ENCODE assay signal across 12 cellular contexts in the genomic region with DNA sequence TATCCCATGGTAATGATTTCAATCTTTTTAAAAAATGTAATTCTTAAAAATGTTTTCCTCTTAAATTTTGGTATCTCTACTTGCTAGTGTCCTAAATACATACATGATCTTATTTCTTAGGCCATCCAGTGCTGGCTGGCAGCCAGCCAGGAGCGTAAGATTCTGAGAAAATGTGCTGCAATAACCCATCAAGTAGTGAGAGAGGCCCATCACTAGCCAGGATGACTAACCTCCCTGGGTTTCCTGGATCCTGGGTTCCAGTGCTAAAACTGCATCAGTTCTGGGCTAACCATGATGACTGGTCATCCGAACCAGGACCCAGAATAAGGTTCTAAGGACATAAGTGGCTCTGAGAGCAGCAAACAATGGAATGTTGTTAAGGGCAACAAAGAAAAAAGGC. TPM values are rescaled to one million over a fixed set of nuclear protein-coding genes. Genes with fewer than 3 reads are reported as not detected.
DNase-seq lines count a peak whose midpoint lies in the region; ATAC-seq and TF ChIP-seq lines count a peak whose summit lies in the region.
"Had no signal": no experiment of that assay in that cellular context is flagged by ENCODE, and none has a peak within 500 bp of the region (broad histone marks: within the 10 kb centered on the region; RNA-seq: fewer than 3 reads in every experiment).

No MANE protein-coding gene starts in this region.

- H3K27ac Mint-ChIP-seq in activated naive CD8-positive, alpha-beta T cell: peak overlapping the region; percentile 25
- no peak overlapping the region for H3K27ac Mint-ChIP-seq in CD4-positive, alpha-beta T cell
- H3K27ac Mint-ChIP-seq: mesothelial cell of epicardium had no signal

- H3K4me3 ChIP-seq in right atrium auricular region: no peak overlapping the region
- H3K4me3 ChIP-seq in tibial artery: no peak overlapping the region

- no peaks in the 10 kb centered on the region for H3K9me3 Mint-ChIP-seq in activated naive CD8-positive, alpha-beta T cell (ENCODE audit: low read depth)
- no peaks in the 10 kb centered on the region for H3K9me3 Mint-ChIP-seq in CD4-positive, alpha-beta T cell
- H3K9me3 Mint-ChIP-seq: mesothelial cell of epicardium had no signal

- no peak overlapping the region for H3K4me3 Mint-ChIP-seq in activated naive CD8-positive, alpha-beta T cell
- no peak overlapping the region for H3K4me3 Mint-ChIP-seq in CD4-positive, alpha-beta T cell
- H3K4me3 Mint-ChIP-seq: mesothelial cell of epicardium had no signal

- H3K4me1 ChIP-seq in right atrium auricular region: peaks cover 0 to 9% of the 10 kb centered on the region in 2 donors
- H3K4me1 ChIP-seq in tibial artery: peaks cover 0 to 26% (median 8%) of the 10 kb centered on the region in 4 donors

- CTCF ChIA-PET in CD4-positive, alpha-beta T cell (lab: Charles Lee): no interaction called here

- DNase-seq in Right ventricle myocardium inferior (ENCODE audit: missing footprints) (peak; percentile 85), cardiac septum (ENCODE audit: low spot score) (no peak), right atrium auricular region (ENCODE audit: low spot score) (peak; percentile 94), tibial artery (peak; percentile 86 to 90)
- DNase-seq in CD4-positive, alpha-beta T cell: no peak
- DNase-seq: central memory CD4-positive, alpha-beta T cell; DMS153; KBM-7 had no signal

- intact Hi-C loops in Right ventricle myocardium inferior (cut with DNase I) (no loop called here), cardiac septum (cut with DNase I) (no loop called here), tibial artery (cut with DNase I; ENCODE audit: low total_unique reads) (loop anchor here (10.0 kb wide), 1 partner anchor 60 kb away; no protein-coding TSS in a partner anchor)
- intact Hi-C loops in CD4-positive, alpha-beta T cell (cut with DNase I, micrococcal nuclease): no loop called here

- no peaks in the 10 kb centered on the region for H3K27me3 Mint-ChIP-seq in activated naive CD8-positive, alpha-beta T cell
- H3K27me3 Mint-ChIP-seq in CD4-positive, alpha-beta T cell: no peaks in the 10 kb centered on the region

- H3K27me3 ChIP-seq in right atrium auricular region (no peaks in the 10 kb centered on the region), tibial artery (no peaks in the 10 kb centered on the region)
- H3K27me3 ChIP-seq in CD4-positive, alpha-beta T cell (ENCODE audit: control insufficient read depth, insufficient read depth, low read length): no peaks in the 10 kb centered on the region

- no peak for TF ChIP-seq CTCF in right atrium auricular region (IDR thresholded peaks at IDR 0.05)
- TF ChIP-seq CTCF in tibial artery (IDR thresholded peaks at IDR 0.05): no peak
- TF ChIP-seq CTCF in CD4-positive, alpha-beta T cell (IDR thresholded peaks at IDR 0.05): no peak

- H3K36me3 Mint-ChIP-seq in activated naive CD8-positive, alpha-beta T cell: peaks cover 27% of the 10 kb centered on the region
- peaks cover 26% of the 10 kb centered on the region for H3K36me3 Mint-ChIP-seq in CD4-positive, alpha-beta T cell (ENCODE audit: low read depth)

- H3K27ac ChIP-seq in right atrium auricular region: peak overlapping the region in 1 of 2 donors; percentile 15
- H3K27ac ChIP-seq in tibial artery: peak overlapping the region; percentile 12 to 27
- H3K27ac ChIP-seq in CD4-positive, alpha-beta T cell (ENCODE audit: low read depth, low read length): no peak overlapping the region

- POLR2A ChIA-PET in CD4-positive, alpha-beta T cell (lab: Charles Lee): no interaction called here

- H3K36me3 ChIP-seq in right atrium auricular region: peaks cover 5% of the 10 kb centered on the region
- peaks cover 0 to 22% (median 0%) of the 10 kb centered on the region in 3 donors for H3K36me3 ChIP-seq in tibial artery

- H3K4me1 Mint-ChIP-seq in activated naive CD8-positive, alpha-beta T cell (ENCODE audit: low read depth): peaks cover 16% of the 10 kb centered on the region
- H3K4me1 Mint-ChIP-seq in CD4-positive, alpha-beta T cell (ENCODE audit: low read depth): peaks cover 18% of the 10 kb centered on the region
- H3K4me1 Mint-ChIP-seq: mesothelial cell of epicardium had no signal

- H3K9me3 ChIP-seq in right atrium auricular region (no peaks in the 10 kb centered on the region), tibial artery (no peaks in the 10 kb centered on the region)
- no peaks in the 10 kb centered on the region for H3K9me3 ChIP-seq in CD4-positive, alpha-beta T cell (ENCODE audit: control insufficient read depth, low read length)

- ATAC-seq in Right ventricle myocardium inferior: peak; percentile 54
- ATAC-seq in GM18870 (IDR thresholded peaks at IDR 0.05; ENCODE audit: unreplicated experiment): no peak
- ATAC-seq in HG02885 (IDR thresholded peaks at IDR 0.05; ENCODE audit: poor library complexity, unreplicated experiment): no peak
- ATAC-seq in CD4-positive, alpha-beta T cell (ENCODE audit: poor library complexity): no peak

RNA-seq across cellular contexts. Expression of a gene that starts 15.7 kb away (rescaled TPM):
- total RNA-seq in Right ventricle myocardium inferior: 13.1 TPM
- total RNA-seq in cardiac septum: 0.54 TPM
- total RNA-seq in right atrium auricular region: 1 to 10 TPM in 1 of 2 donors, under 1 TPM in 1; 0.37 to 1.1 TPM
- total RNA-seq in CD4-positive, alpha-beta T cell: 1 to 10 TPM; 3.0 to 3.7 TPM

RNA-seq across cellular contexts. Expression of a gene that starts 42.0 kb away (rescaled TPM):
- 36.4 TPM for total RNA-seq in Right ventricle myocardium inferior
- total RNA-seq in cardiac septum: 12.0 TPM
- total RNA-seq in right atrium auricular region: 10 to 100 TPM in 1 of 2 donors, 1 to 10 TPM in 1; 8.2 to 13.2 TPM
- 100 to 1,000 TPM; 467 to 468 TPM for total RNA-seq in CD4-positive, alpha-beta T cell

Comparison
In these comparisons a context has a peak if more than half of its experiments do, and no peak if none do; other contexts are left out.
1. DNase-seq: peak in Right ventricle myocardium inferior (single experiment), right atrium auricular region (single experiment) and tibial artery (2 of 2); none in cardiac septum (single experiment) and CD4-positive, alpha-beta T cell (0 of 10).
2. RNA of a gene that starts 42.0 kb away (total RNA-seq): 467 to 468 TPM in CD4-positive, alpha-beta T cell; 36.4 TPM in Right ventricle myocardium inferior (single experiment), 8.2 to 13.2 TPM in right atrium auricular region and 12.0 TPM in cardiac septum (single experiment); every median in the first group is over 10 times any median in the second.